ENCODE assay signal across 8 cellular contexts in genomic region chr3:151085889-151086483, GRCh38. TPM values are rescaled to one million over a fixed set of nuclear protein-coding genes. Genes with fewer than 3 reads are reported as not detected.
DNase-seq lines count a peak whose midpoint lies in the region; ATAC-seq lines count a peak whose summit lies in the region.

No MANE protein-coding gene starts in this region.

- H3K9me3 Mint-ChIP-seq in dendritic cell treated with granulocyte-macrophage colony-stimulating factor and Interleukin-4, amounts not matched to agents 40 ng/mL and 50 ng/mL, for 4 days, result no peaks in the 10 kb centered on the region

- no peak overlapping the region for H4K8ac ChIP-seq in mesenchymal stem cell (ENCODE audit: low read length)

- H3K27me3 ChIP-seq in mesenchymal stem cell (ENCODE audit: control insufficient read depth in 1 of 2, insufficient read depth in 1 of 2, low read length in 2 of 2), result peaks cover 19 to 52% of the 10 kb centered on the region in 2 experiments
- H3K27me3 ChIP-seq in thymus (ENCODE audit: control insufficient read depth, insufficient read depth), result peaks cover 3% of the 10 kb centered on the region

- H3K36me3 ChIP-seq in SK-N-MC (ENCODE audit: insufficient read depth, low read length), result no peaks in the 10 kb centered on the region
- H3K36me3 ChIP-seq in mesenchymal stem cell (ENCODE audit: control insufficient read depth in 1 of 2, insufficient read depth in 2 of 2, low read depth in 1 of 2, low read length in 2 of 2), result peaks cover 0 to 2% of the 10 kb centered on the region in 2 experiments
- H3K36me3 ChIP-seq in thymus (ENCODE audit: control insufficient read depth, insufficient read depth), result no peaks in the 10 kb centered on the region

- peaks cover 7% of the 10 kb centered on the region for H3K36me3 Mint-ChIP-seq in dendritic cell treated with granulocyte-macrophage colony-stimulating factor and Interleukin-4, amounts not matched to agents 40 ng/mL and 50 ng/mL, for 4 days (ENCODE audit: low read depth)

- WGBS in mesenchymal stem cell, result under 1% methylated on average over 28 of the region's 60 CpGs
- 1% methylated on average over 60 of the region's 60 CpGs for WGBS in thymus

- H3K18ac ChIP-seq in mesenchymal stem cell (ENCODE audit: low read depth in 1 of 2, low read length in 2 of 2), result no peak overlapping the region

- H3K9ac ChIP-seq in SK-N-MC (ENCODE audit: insufficient read length) (no peak overlapping the region), mesenchymal stem cell (ENCODE audit: low read length) (peak overlapping the region; percentile 36)

- H3K27me3 Mint-ChIP-seq in dendritic cell treated with granulocyte-macrophage colony-stimulating factor and Interleukin-4, amounts not matched to agents 40 ng/mL and 50 ng/mL, for 4 days, result peaks cover 64% of the 10 kb centered on the region

- no peaks in the 10 kb centered on the region for H3K9me3 ChIP-seq in SK-N-MC (ENCODE audit: low read depth, low read length)
- no peaks in the 10 kb centered on the region for H3K9me3 ChIP-seq in mesenchymal stem cell (ENCODE audit: control insufficient read depth, low read length)
- H3K9me3 ChIP-seq in thymus (ENCODE audit: control insufficient read depth), result no peaks in the 10 kb centered on the region

- peaks cover 19% of the 10 kb centered on the region for H3K4me1 Mint-ChIP-seq in dendritic cell treated with granulocyte-macrophage colony-stimulating factor and Interleukin-4, amounts not matched to agents 40 ng/mL and 50 ng/mL, for 4 days (ENCODE audit: low read depth)

- H2BK15ac ChIP-seq in mesenchymal stem cell (ENCODE audit: low read depth, poor library complexity, severe bottlenecking), result no peak overlapping the region

- H3K27ac ChIP-seq in SK-N-MC (no peak overlapping the region), mesenchymal stem cell (ENCODE audit: low read length, poor library complexity, severe bottlenecking) (no peak overlapping the region), thymus (ENCODE audit: low read depth) (no peak overlapping the region)

- peak overlapping the region; percentile 90 for H3K4me3 Mint-ChIP-seq in dendritic cell treated with granulocyte-macrophage colony-stimulating factor and Interleukin-4, amounts not matched to agents 40 ng/mL and 50 ng/mL, for 4 days

- H2BK120ac ChIP-seq in mesenchymal stem cell (ENCODE audit: low read depth, low read length), result no peak overlapping the region

- H3K4ac ChIP-seq in mesenchymal stem cell (ENCODE audit: low read depth in 1 of 2, low read length in 2 of 2), result peak overlapping the region in 1 of 2 experiments; percentile 37

- no peak overlapping the region for H3K27ac Mint-ChIP-seq in dendritic cell treated with granulocyte-macrophage colony-stimulating factor and Interleukin-4, amounts not matched to agents 40 ng/mL and 50 ng/mL, for 4 days

- H3K4me2 ChIP-seq in mesenchymal stem cell (ENCODE audit: low read length, poor library complexity, severe bottlenecking), result peak overlapping the region; percentile 96

- peaks cover 15% of the 10 kb centered on the region for H3K4me1 ChIP-seq in mesenchymal stem cell (ENCODE audit: control insufficient read depth, insufficient read depth, low read depth, low read length)
- peaks cover 5% of the 10 kb centered on the region for H3K4me1 ChIP-seq in thymus (ENCODE audit: control insufficient read depth, insufficient read depth, low read length)

- H2AFZ ChIP-seq in mesenchymal stem cell (ENCODE audit: low read depth, low read length), result peak overlapping the region; percentile 51

- H2BK5ac ChIP-seq in mesenchymal stem cell (ENCODE audit: low read depth, low read length, poor library complexity, severe bottlenecking), result peak overlapping the region; percentile 39

- H2BK12ac ChIP-seq in mesenchymal stem cell (ENCODE audit: low read length in 2 of 2), result no peak overlapping the region

- peak; percentile 13 for ATAC-seq in HG03108 (IDR thresholded peaks at IDR 0.05; ENCODE audit: unreplicated experiment)

- H3K14ac ChIP-seq in mesenchymal stem cell (ENCODE audit: low read length in 2 of 2), result no peak overlapping the region

- no peak overlapping the region for H4K91ac ChIP-seq in mesenchymal stem cell (ENCODE audit: low read length)

- H2AK5ac ChIP-seq in mesenchymal stem cell (ENCODE audit: low read length, severe bottlenecking), result no peak overlapping the region

- peaks cover 4% of the 10 kb centered on the region for H3K79me1 ChIP-seq in mesenchymal stem cell (replicated peaks; ENCODE audit: low read length, poor library complexity, severe bottlenecking)

- intact Hi-C loops in dendritic cell treated with granulocyte-macrophage colony-stimulating factor and Interleukin-4, amounts not matched to agents 40 ng/mL and 50 ng/mL, for 4 days (cut with micrococcal nuclease), result no loop called here

- H3K4me3 ChIP-seq in SK-N-MC (peak overlapping the region; percentile 87), mesenchymal stem cell (ENCODE audit: insufficient read depth in 1 of 2, low read depth in 1 of 2, low read length in 2 of 2) (peak overlapping the region; percentile 77 to 78), thymus (ENCODE audit: low read length) (peak overlapping the region; percentile 78)

- H3K23ac ChIP-seq in mesenchymal stem cell (ENCODE audit: low read length in 2 of 2), result no peak overlapping the region

- DNase-seq in activated CD4-positive, alpha-beta T cell treated with anti-CD3 and anti-CD28 coated beads for 48 hours, result peak; percentile 18
- no peak for DNase-seq in activated CD4-positive, alpha-beta T cell treated with anti-CD3 and anti-CD28 coated beads, Interleukin-2, amount 50 U/mL, for 1 hour
- DNase-seq in SK-N-MC (ENCODE audit: low read depth, low spot score) (no peak), mesenchymal stem cell (peak; percentile 31), occipital lobe (lab: John Stamatoyannopoulos, UW) (no peak)

RNA-seq across cellular contexts. Expression of gene MED12L, which starts 0.5 kb away (rescaled TPM):
- polyA plus RNA-seq in mesenchymal stem cell (2013, experiment 1 of 2), result 0.61 TPM
- polyA plus RNA-seq in mesenchymal stem cell (2013, experiment 2 of 2), result 0.34 TPM
- polyA plus RNA-seq in thymus, result 0.30 TPM
- 6.1 TPM for total RNA-seq in occipital lobe

Comparison
In these comparisons a context has a peak if more than half of its experiments do, and no peak if none do; other contexts are left out.
1. DNase-seq: peak in activated CD4-positive, alpha-beta T cell treated with anti-CD3 and anti-CD28 coated beads for 48 hours (single experiment) and mesenchymal stem cell (single experiment); none in activated CD4-positive, alpha-beta T cell treated with anti-CD3 and anti-CD28 coated beads, Interleukin-2, amount 50 U/mL, for 1 hour (single experiment), SK-N-MC (single experiment) and occipital lobe (single experiment).
2. Peak in every context shown above with its lines, with median percentiles within 50 percentile points of each other: H3K4me3 ChIP-seq.